In genomic region chr15:39313467-39313866, GRCh38 we compare ENCODE assay signal across 17 cellular contexts.
"Had no signal": no experiment of that assay in that cellular context is flagged by ENCODE, and none has a peak within 500 bp of the region (broad histone marks: within the 10 kb centered on the region; RNA-seq: fewer than 3 reads in every experiment).

No MANE protein-coding gene starts in this region.

- H3K4me1 Mint-ChIP-seq: activated CD4-positive, alpha-beta T cell treated with anti-CD3 and anti-CD28 coated beads for 36 hours; activated CD8-positive, alpha-beta memory T cell treated with anti-CD3 and anti-CD28 coated beads, Interleukin-2, amount 10 ng/mL, durations not matched to agents 7 days and 5 days; stimulated activated naive CD8-positive, alpha-beta T cell treated with anti-CD3 and anti-CD28 coated beads, Interleukin-15, amount 100 ng/mL, for 72 hours had no signal

- H3K9me3 ChIP-seq: esophagus muscularis mucosa, heart right ventricle, lower lobe of right lung, prostate gland, right atrium auricular region, suprapubic skin had no signal

- H3K4me1 ChIP-seq: lower lobe of right lung, prostate gland, right atrium auricular region, suprapubic skin had no signal

- H3K4me3 Mint-ChIP-seq: activated CD4-positive, alpha-beta T cell treated with anti-CD3 and anti-CD28 coated beads for 36 hours; activated CD8-positive, alpha-beta memory T cell treated with anti-CD3 and anti-CD28 coated beads, Interleukin-2, amount 10 ng/mL, durations not matched to agents 7 days and 5 days; activated naive CD8-positive, alpha-beta T cell; dendritic cell treated with granulocyte-macrophage colony-stimulating factor and Interleukin-4, amounts not matched to agents 40 ng/mL and 50 ng/mL, for 4 days; stimulated activated naive CD8-positive, alpha-beta T cell treated with anti-CD3 and anti-CD28 coated beads, Interleukin-15, amount 100 ng/mL, for 72 hours; type B pancreatic cell had no signal

- H3K27me3 ChIP-seq: esophagus muscularis mucosa, heart right ventricle, right atrium auricular region, suprapubic skin had no signal

- H3K36me3 ChIP-seq: esophagus muscularis mucosa, heart right ventricle, lower lobe of right lung, prostate gland, right atrium auricular region, suprapubic skin had no signal

- H3K27me3 Mint-ChIP-seq: activated naive CD8-positive, alpha-beta T cell; dendritic cell treated with granulocyte-macrophage colony-stimulating factor and Interleukin-4, amounts not matched to agents 40 ng/mL and 50 ng/mL, for 4 days; stimulated activated naive CD8-positive, alpha-beta T cell treated with anti-CD3 and anti-CD28 coated beads, Interleukin-15, amount 100 ng/mL, for 72 hours; type B pancreatic cell had no signal

- ATAC-seq: activated CD4-positive, alpha-beta T cell treated with anti-CD3 and anti-CD28 coated beads for 36 hours; activated CD8-positive, alpha-beta memory T cell treated with anti-CD3 and anti-CD28 coated beads, Interleukin-2, amount 10 ng/mL, durations not matched to agents 7 days and 5 days; left cardiac atrium; stimulated activated naive CD8-positive, alpha-beta T cell treated with anti-CD3 and anti-CD28 coated beads, Interleukin-15, amount 100 ng/mL, for 72 hours had no signal

- H3K27ac ChIP-seq: esophagus muscularis mucosa, lower lobe of right lung, prostate gland, right atrium auricular region, suprapubic skin had no signal

- H3K27ac Mint-ChIP-seq: activated CD4-positive, alpha-beta T cell treated with anti-CD3 and anti-CD28 coated beads for 36 hours; activated CD8-positive, alpha-beta memory T cell treated with anti-CD3 and anti-CD28 coated beads, Interleukin-2, amount 10 ng/mL, durations not matched to agents 7 days and 5 days; activated naive CD8-positive, alpha-beta T cell; dendritic cell treated with granulocyte-macrophage colony-stimulating factor and Interleukin-4, amounts not matched to agents 40 ng/mL and 50 ng/mL, for 4 days; stimulated activated naive CD8-positive, alpha-beta T cell treated with anti-CD3 and anti-CD28 coated beads, Interleukin-15, amount 100 ng/mL, for 72 hours; type B pancreatic cell had no signal

- H3K4me3 ChIP-seq: esophagus muscularis mucosa, heart right ventricle, lower lobe of right lung, prostate gland, right atrium auricular region, suprapubic skin had no signal

- DNase-seq: activated CD4-positive, alpha-beta T cell treated with anti-CD3 and anti-CD28 coated beads, Interleukin-2, amount 50 U/mL, for 48 hours; activated CD8-positive, alpha-beta memory T cell treated with anti-CD3 and anti-CD28 coated beads, Interleukin-2, amount 10 ng/mL, durations not matched to agents 7 days and 5 days; effector CD8-positive, alpha-beta T cell; left cardiac atrium; lower lobe of right lung; stimulated activated CD4-positive, alpha-beta T cell treated with anti-CD3 and anti-CD28 coated beads, Interleukin-15, amount 100 ng/mL, for 24 hours; stimulated activated CD4-positive, alpha-beta T cell treated with anti-CD3 and anti-CD28 coated beads, Interleukin-2, amount 100 ng/mL, for 48 hours; stimulated activated naive CD8-positive, alpha-beta T cell treated with anti-CD3 and anti-CD28 coated beads, Interleukin-15, amount 100 ng/mL, for 72 hours had no signal

- H3K9me3 Mint-ChIP-seq: dendritic cell treated with granulocyte-macrophage colony-stimulating factor and Interleukin-4, amounts not matched to agents 40 ng/mL and 50 ng/mL, for 4 days; stimulated activated naive CD8-positive, alpha-beta T cell treated with anti-CD3 and anti-CD28 coated beads, Interleukin-15, amount 100 ng/mL, for 72 hours; type B pancreatic cell had no signal

- H3K36me3 Mint-ChIP-seq: activated CD8-positive, alpha-beta memory T cell treated with anti-CD3 and anti-CD28 coated beads, Interleukin-2, amount 10 ng/mL, durations not matched to agents 7 days and 5 days; activated naive CD8-positive, alpha-beta T cell; type B pancreatic cell had no signal
